ENCODE assay signal across 19 cellular contexts in genomic region chr9:68947015-68947414, GRCh38.
"Had no signal": no experiment of that assay in that cellular context is flagged by ENCODE, and none has a peak within 500 bp of the region (broad histone marks: within the 10 kb centered on the region; RNA-seq: fewer than 3 reads in every experiment).

No MANE protein-coding gene starts in this region.

- H3K4me3 ChIP-seq: colonic mucosa, esophagus muscularis mucosa, tibial nerve had no signal

- DNase-seq: activated CD4-positive, alpha-beta T cell treated with anti-CD3 and anti-CD28 coated beads, Interleukin-2, amount 50 U/mL, for 48 hours; activated gamma-delta T cell treated with Interleukin-2 at 50 U/mL for 16 hours; activated T-cell treated with anti-CD3 and anti-CD28 coated beads, Interleukin-2, amount 50 U/mL, for 1 hour; central memory CD4-positive, alpha-beta T cell; colonic mucosa; hippocampal formation; left ventricle myocardium superior; naive thymus-derived CD8-positive, alpha-beta T cell; retina; stimulated activated naive B cell treated with anti-CD40 and anti-IgM and Interleukin-4, amounts not matched to agents 10 μg/mL and 1 μg/mL and 100 μg/mL, for 72 hours; substantia nigra had no signal

- H2AFZ ChIP-seq: parathyroid adenoma had no signal

- H3K4me3 Mint-ChIP-seq: activated naive CD8-positive, alpha-beta T cell; brain; memory B cell; naive thymus-derived CD8-positive, alpha-beta T cell had no signal

- H3K27me3 ChIP-seq: colonic mucosa, esophagus muscularis mucosa, neutrophil, tibial nerve had no signal

- H3K4me1 ChIP-seq: colonic mucosa, esophagus muscularis mucosa, parathyroid adenoma, tibial nerve had no signal

- H3K27ac Mint-ChIP-seq: activated naive CD8-positive, alpha-beta T cell; brain; memory B cell had no signal

- H3K27me3 Mint-ChIP-seq: memory B cell; stimulated activated naive B cell treated with anti-CD40 and anti-IgM and Interleukin-4, amounts not matched to agents 10 μg/mL and 1 μg/mL and 100 μg/mL, for 72 hours had no signal

- H3K9ac ChIP-seq: parathyroid adenoma had no signal

- H3K27ac ChIP-seq: colonic mucosa, esophagus muscularis mucosa, neutrophil, parathyroid adenoma, tibial nerve had no signal

- H3K9me3 ChIP-seq: colonic mucosa, esophagus muscularis mucosa, neutrophil, tibial nerve had no signal

- H3K79me2 ChIP-seq: parathyroid adenoma had no signal

- H3K36me3 ChIP-seq: colonic mucosa, esophagus muscularis mucosa, tibial nerve had no signal

- H3K36me3 Mint-ChIP-seq: activated naive CD8-positive, alpha-beta T cell; brain; naive thymus-derived CD8-positive, alpha-beta T cell had no signal

- H3K9me3 Mint-ChIP-seq: brain; memory B cell; naive thymus-derived CD8-positive, alpha-beta T cell; stimulated activated naive B cell treated with anti-CD40 and anti-IgM and Interleukin-4, amounts not matched to agents 10 μg/mL and 1 μg/mL and 100 μg/mL, for 72 hours had no signal

- ATAC-seq: left ventricle myocardium superior; naive thymus-derived CD8-positive, alpha-beta T cell had no signal

- FAIRE-seq: keratinocyte had no signal
